ENCODE assay signal across 1 cellular context in the genomic region with DNA sequence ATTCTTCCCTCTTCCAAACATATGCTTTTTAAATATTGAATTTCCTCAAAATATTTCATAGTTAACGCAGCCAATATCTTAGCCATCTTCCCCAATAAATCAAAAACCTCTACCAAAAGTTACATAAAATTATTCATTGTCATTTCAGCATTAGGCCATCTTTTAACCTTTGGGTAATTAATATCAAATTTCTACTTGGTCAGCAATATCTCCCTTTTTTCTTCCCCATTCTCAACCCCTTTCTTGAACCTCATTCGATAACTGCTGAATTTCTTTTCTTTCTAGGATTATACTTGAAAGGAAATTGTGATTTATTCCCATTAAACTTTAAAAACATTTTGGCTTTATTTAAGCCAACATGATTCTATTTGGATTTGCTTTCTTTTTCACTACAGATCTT.
TF ChIP-seq lines count a peak whose summit lies in the region.

No MANE protein-coding gene starts in this region.

TF ChIP-seq in K562, 482 proteins besides CTCF, POLR2A, EP300 and RAD21 (continued from another document):
- TF ChIP-seq, protein P1, sequence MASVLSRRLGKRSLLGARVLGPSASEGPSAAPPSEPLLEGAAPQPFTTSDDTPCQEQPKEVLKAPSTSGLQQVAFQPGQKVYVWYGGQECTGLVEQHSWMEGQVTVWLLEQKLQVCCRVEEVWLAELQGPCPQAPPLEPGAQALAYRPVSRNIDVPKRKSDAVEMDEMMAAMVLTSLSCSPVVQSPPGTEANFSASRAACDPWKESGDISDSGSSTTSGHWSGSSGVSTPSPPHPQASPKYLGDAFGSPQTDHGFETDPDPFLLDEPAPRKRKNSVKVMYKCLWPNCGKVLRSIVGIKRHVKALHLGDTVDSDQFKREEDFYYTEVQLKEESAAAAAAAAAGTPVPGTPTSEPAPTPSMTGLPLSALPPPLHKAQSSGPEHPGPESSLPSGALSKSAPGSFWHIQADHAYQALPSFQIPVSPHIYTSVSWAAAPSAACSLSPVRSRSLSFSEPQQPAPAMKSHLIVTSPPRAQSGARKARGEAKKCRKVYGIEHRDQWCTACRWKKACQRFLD (CRISPR knock-in tag; IDR thresholded peaks at IDR 0.05), result no peak
- TF ChIP-seq ZNF316 (IDR thresholded peaks at IDR 0.05), result peak; percentile 77
- no peak for TF ChIP-seq TCF7L2 (IDR thresholded peaks at IDR 0.05; ENCODE audit: low read depth, low read length)
- TF ChIP-seq SRSF9 (IDR thresholded peaks at IDR 0.05; ENCODE audit: borderline replicate concordance, low read depth, low read length), result no peak
- no peak for TF ChIP-seq TCF3 (CRISPR knock-in tag; IDR thresholded peaks at IDR 0.05)
- no peak for TF ChIP-seq RB1 (IDR thresholded peaks at IDR 0.05; ENCODE audit: low read depth)
- no peak for TF ChIP-seq ADNP (tag; IDR thresholded peaks at IDR 0.05)
- no peak for TF ChIP-seq ZBTB26 (CRISPR knock-in tag; IDR thresholded peaks at IDR 0.05)
- TF ChIP-seq, protein P2, sequence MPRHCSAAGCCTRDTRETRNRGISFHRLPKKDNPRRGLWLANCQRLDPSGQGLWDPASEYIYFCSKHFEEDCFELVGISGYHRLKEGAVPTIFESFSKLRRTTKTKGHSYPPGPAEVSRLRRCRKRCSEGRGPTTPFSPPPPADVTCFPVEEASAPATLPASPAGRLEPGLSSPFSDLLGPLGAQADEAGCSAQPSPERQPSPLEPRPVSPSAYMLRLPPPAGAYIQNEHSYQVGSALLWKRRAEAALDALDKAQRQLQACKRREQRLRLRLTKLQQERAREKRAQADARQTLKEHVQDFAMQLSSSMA (CRISPR knock-in tag; IDR thresholded peaks at IDR 0.05), result no peak
